ENCODE assay signal across 21 cellular contexts in genomic region chr7:15085361-15085760, GRCh38.
"Had no signal": no experiment of that assay in that cellular context is flagged by ENCODE, and none has a peak within 500 bp of the region (broad histone marks: within the 10 kb centered on the region; RNA-seq: fewer than 3 reads in every experiment).

No MANE protein-coding gene starts in this region.

- H3K36me3 ChIP-seq: ascending aorta, breast epithelium, gastroesophageal sphincter, heart right ventricle, neutrophil, pancreas, right lobe of liver had no signal

- H3K27me3 ChIP-seq: ascending aorta, breast epithelium, gastroesophageal sphincter, heart right ventricle, neutrophil, pancreas, right lobe of liver, testis had no signal

- H3K4me3 ChIP-seq: ascending aorta, breast epithelium, coronary artery, gastroesophageal sphincter, heart right ventricle, pancreas, right lobe of liver, testis had no signal

- H3K9me3 ChIP-seq: ascending aorta, breast epithelium, gastroesophageal sphincter, heart right ventricle, neutrophil, pancreas, right lobe of liver, testis had no signal

- DNase-seq: activated B cell treated with CpG ODN at 0.5 μM for 24 hours; activated CD4-positive, alpha-beta T cell treated with anti-CD3 and anti-CD28 coated beads for 48 hours; activated CD8-positive, alpha-beta T cell treated with anti-CD3 and anti-CD28 coated beads for 36 hours; activated effector memory CD4-positive, alpha-beta T cell treated with anti-CD3 and anti-CD28 coated beads, Interleukin-2, amount 50 U/mL, for 16 hours; activated naive CD4-positive, alpha-beta T cell treated with anti-CD3 and anti-CD28 coated beads, Interleukin-2, amount 50 U/mL, for 16 hours; activated T-cell treated with anti-CD3 and anti-CD28 coated beads, Interleukin-2, amount 50 U/mL, for 4 hours; erythroblast; heart right ventricle; naive thymus-derived CD8-positive, alpha-beta T cell; pancreas; right lobe of liver; stimulated activated CD4-positive, alpha-beta T cell treated with anti-CD3 and anti-CD28 coated beads, Interleukin-4, amount 100 ng/mL, for 24 hours; T-helper 1 cell; T-helper 9 cell; testis had no signal

- ATAC-seq: activated CD8-positive, alpha-beta T cell treated with anti-CD3 and anti-CD28 coated beads for 36 hours; activated T-cell treated with anti-CD3 and anti-CD28 coated beads, Interleukin-2, amount 50 U/mL, for 4 hours; gastroesophageal sphincter; heart right ventricle; naive thymus-derived CD8-positive, alpha-beta T cell; pancreas; right lobe of liver; stimulated activated effector memory CD8-positive, alpha-beta T cell treated with anti-CD3 and anti-CD28 coated beads, Interleukin-12 subunit alpha, Interleukin-12 subunit beta, amount 100 ng/mL, for 72 hours had no signal

- H3K4me1 ChIP-seq: ascending aorta, breast epithelium, gastroesophageal sphincter, heart right ventricle, pancreas, right lobe of liver, testis had no signal

- H3K27ac ChIP-seq: ascending aorta, breast epithelium, coronary artery, gastroesophageal sphincter, heart right ventricle, neutrophil, pancreas, right lobe of liver, testis had no signal
